ENCODE assay signal across 14 cellular contexts in genomic region chr1:66733348-66734017, GRCh38. TPM values are rescaled to one million over a fixed set of nuclear protein-coding genes. Genes with fewer than 3 reads are reported as not detected.
A peak's percentile ranks its signal among the peaks of the same experiment; 100 is the strongest.
DNase-seq lines count a peak whose midpoint lies in the region; ATAC-seq and TF ChIP-seq lines count a peak whose summit lies in the region.
"Had no signal": no experiment of that assay in that cellular context is flagged by ENCODE, and none has a peak within 500 bp of the region (broad histone marks: within the 10 kb centered on the region; RNA-seq: fewer than 3 reads in every experiment).

No MANE protein-coding gene starts in this region.

- H3K27ac ChIP-seq in CD4-positive, alpha-beta T cell (ENCODE audit: low read depth, low read length) = no peak overlapping the region
- H3K27ac ChIP-seq: thoracic aorta had no signal

- no peaks in the 10 kb centered on the region for H3K9me3 Mint-ChIP-seq in CD4-positive, alpha-beta T cell

- POLR2A ChIA-PET in CD4-positive, alpha-beta T cell (lab: Charles Lee) = no interaction called here

- intact Hi-C loops in CD4-positive, alpha-beta T cell (cut with DNase I, micrococcal nuclease) = no loop called here

- in situ Hi-C loops in KBM-7 (cut with MboI; ENCODE audit: low pct_unique_long_range_greater_than_20kb, low sequenced_read_pairs) = no loop called here

- CTCF ChIA-PET in CD4-positive, alpha-beta T cell (lab: Charles Lee) = no interaction called here

- no peak overlapping the region for H3K4me3 Mint-ChIP-seq in CD4-positive, alpha-beta T cell

- peak; percentile 26 for TF ChIP-seq CTCF in fibroblast of villous mesenchyme (IDR thresholded peaks at IDR 0.05; ENCODE audit: insufficient read depth, low read depth, low read length)
- TF ChIP-seq CTCF in CD4-positive, alpha-beta T cell (IDR thresholded peaks at IDR 0.05) = no peak

- peaks cover 17% of the 10 kb centered on the region for H3K4me1 Mint-ChIP-seq in CD4-positive, alpha-beta T cell (ENCODE audit: low read depth)

- DNase-seq in EH (ENCODE audit: low read depth) (peak; percentile 33), HT-29 (ENCODE audit: low spot score) (peak; percentile 19), fibroblast of villous mesenchyme (ENCODE audit: low read depth) (no peak), SW480 (ENCODE audit: low spot score) (no peak), KBM-7 (no peak)
- DNase-seq in CD4-positive, alpha-beta T cell = no peak
- DNase-seq: activated effector memory CD4-positive, alpha-beta T cell treated with anti-CD3 and anti-CD28 coated beads, Interleukin-2, amount 50 U/mL, for 16 hours; H7; hippocampal formation; midbrain; NCI-H1436 had no signal

- no peak overlapping the region for H3K27ac Mint-ChIP-seq in CD4-positive, alpha-beta T cell

- H3K9me3 ChIP-seq in CD4-positive, alpha-beta T cell (ENCODE audit: control insufficient read depth, low read length) = no peaks in the 10 kb centered on the region
- H3K9me3 ChIP-seq: thoracic aorta had no signal

- H3K27me3 Mint-ChIP-seq in CD4-positive, alpha-beta T cell = no peaks in the 10 kb centered on the region

- ATAC-seq in SK-N-SH treated with all-trans-retinoic acid at 6 μM for 48 hours (peak; percentile 60; the same call in 1 of the 3 replicates), HG02852 (IDR thresholded peaks at IDR 0.05; ENCODE audit: unreplicated experiment) (no peak)
- ATAC-seq in CD4-positive, alpha-beta T cell (ENCODE audit: poor library complexity) = no peak

- no peaks in the 10 kb centered on the region for H3K27me3 ChIP-seq in CD4-positive, alpha-beta T cell (ENCODE audit: control insufficient read depth, insufficient read depth, low read length)

- H3K4me3 ChIP-seq in fibroblast of villous mesenchyme (ENCODE audit: low read depth, low read length) = no peak overlapping the region
- H3K4me3 ChIP-seq: thoracic aorta had no signal

- no peaks in the 10 kb centered on the region for H3K36me3 Mint-ChIP-seq in CD4-positive, alpha-beta T cell (ENCODE audit: low read depth)

TF ChIP-seq in SK-N-SH treated with all-trans-retinoic acid at 6 μM for 48 hours, 23 proteins besides CTCF, POLR2A, EP300 and RAD21:
- TF ChIP-seq GLIS3 (CRISPR knock-in tag; IDR thresholded peaks at IDR 0.05) (no peak), ZNF70 (CRISPR knock-in tag; IDR thresholded peaks at IDR 0.05) (no peak)

RNA-seq across cellular contexts. Expression of gene DYNLT5, which starts 18.8 kb away (rescaled TPM):
- total RNA-seq in HT-29 (2014; rRNA removed; shearing (Covaris generic)) = not detected in 2 replicates
- total RNA-seq in fibroblast of villous mesenchyme = 1.7 and 2.9 TPM in 2 replicates
- not detected for total RNA-seq in CD4-positive, alpha-beta T cell

Comparison
In these comparisons a context has a peak if more than half of its experiments do, and no peak if none do; other contexts are left out.
1. DNase-seq: peak in EH (single experiment) and HT-29 (single experiment); none in fibroblast of villous mesenchyme (single experiment), SW480 (single experiment), CD4-positive, alpha-beta T cell (0 of 10) and KBM-7 (single experiment).